In genomic region chr7:73932364-73932763, GRCh38 we compare ENCODE assay signal across 29 cellular contexts.
"Had no signal": no experiment of that assay in that cellular context is flagged by ENCODE, and none has a peak within 500 bp of the region (broad histone marks: within the 10 kb centered on the region; RNA-seq: fewer than 3 reads in every experiment).

No MANE protein-coding gene starts in this region.

- H3K4me1 ChIP-seq: Peyer's patch had no signal

- H3K4me3 Mint-ChIP-seq: activated CD4-positive, alpha-beta memory T cell treated with anti-CD3 and anti-CD28 coated beads, Interleukin-2, amount 10 ng/mL, durations not matched to agents 7 days and 5 days; activated CD4-positive, alpha-beta T cell treated with anti-CD3 and anti-CD28 coated beads for 36 hours; activated naive CD4-positive, alpha-beta T cell treated with anti-CD3 and anti-CD28 coated beads for 36 hours; activated naive CD8-positive, alpha-beta T cell; activated T-helper 17 cell treated with anti-CD3 and anti-CD28 coated beads, Interleukin-2, amount 50 U/mL, for 72 hours; T-cell had no signal

- H3K36me3 ChIP-seq: MG63, Peyer's patch had no signal

- H3K9me3 Mint-ChIP-seq: activated CD4-positive, alpha-beta memory T cell treated with anti-CD3 and anti-CD28 coated beads, Interleukin-2, amount 10 ng/mL, durations not matched to agents 7 days and 5 days; activated naive CD4-positive, alpha-beta T cell treated with anti-CD3 and anti-CD28 coated beads for 36 hours; activated T-helper 17 cell treated with anti-CD3 and anti-CD28 coated beads, Interleukin-2, amount 50 U/mL, for 72 hours; T-cell had no signal

- H3K27me3 ChIP-seq: MG63, Peyer's patch had no signal

- H3K4me1 Mint-ChIP-seq: activated CD4-positive, alpha-beta memory T cell treated with anti-CD3 and anti-CD28 coated beads, Interleukin-2, amount 10 ng/mL, durations not matched to agents 7 days and 5 days; activated CD4-positive, alpha-beta T cell treated with anti-CD3 and anti-CD28 coated beads for 36 hours; activated T-helper 17 cell treated with anti-CD3 and anti-CD28 coated beads, Interleukin-2, amount 50 U/mL, for 72 hours had no signal

- H3K27ac ChIP-seq: Peyer's patch, VCaP had no signal

- H3K27ac Mint-ChIP-seq: activated CD4-positive, alpha-beta memory T cell treated with anti-CD3 and anti-CD28 coated beads, Interleukin-2, amount 10 ng/mL, durations not matched to agents 7 days and 5 days; activated CD4-positive, alpha-beta T cell treated with anti-CD3 and anti-CD28 coated beads for 36 hours; activated naive CD4-positive, alpha-beta T cell treated with anti-CD3 and anti-CD28 coated beads for 36 hours; activated naive CD8-positive, alpha-beta T cell; activated T-helper 17 cell treated with anti-CD3 and anti-CD28 coated beads, Interleukin-2, amount 50 U/mL, for 72 hours; T-cell had no signal

- H3K4me3 ChIP-seq: MG63, Peyer's patch had no signal

- DNase-seq: activated CD4-positive, alpha-beta memory T cell treated with anti-CD3 and anti-CD28 coated beads, Interleukin-2, amount 10 ng/mL, durations not matched to agents 7 days and 5 days; activated CD4-positive, alpha-beta T cell treated with anti-CD3 and anti-CD28 coated beads for 36 hours; activated CD4-positive, alpha-beta T cell treated with anti-CD3 and anti-CD28 coated beads, Interleukin-2, amount 50 U/mL, for 1 hour; activated CD4-positive, CD25-positive, alpha-beta regulatory T cell; activated gamma-delta T cell; activated naive CD4-positive, alpha-beta T cell treated with anti-CD3 and anti-CD28 coated beads for 36 hours; activated T-cell treated with anti-CD3 and anti-CD28 coated beads for 4 hours; activated T-cell treated with anti-CD3 and anti-CD28 coated beads, Interleukin-2, amount 50 U/mL, for 48 hours; anterior cingulate cortex; cerebellar nuclear complex; MG63; MV-4-11; NCI-H1092 treated with DMSO at 0.1 percent for 48 hours; NCI-H1417 treated with DMSO at 0.1 percent for 48 hours; NCI-H1694; NCI-H2029; NCI-H2107; NCI-H2171 treated with DMSO at 0.1 percent for 48 hours; NCI-H226; NCI-H526; NCI-H82; Peyer's patch; SHP77; T-cell; T-helper 2 cell; T1000 had no signal

- H3K36me3 Mint-ChIP-seq: activated naive CD8-positive, alpha-beta T cell; T-cell had no signal

- ATAC-seq: activated CD4-positive, alpha-beta T cell treated with anti-CD3 and anti-CD28 coated beads for 36 hours; activated T-helper 17 cell treated with anti-CD3 and anti-CD28 coated beads, Interleukin-2, amount 50 U/mL, for 72 hours; T-cell had no signal

- H3K9me3 ChIP-seq: MG63, Peyer's patch had no signal
